Comparison of ENCODE assay signal across 16 cellular contexts in genomic region chr11:10927533-10927932, GRCh38.
DNase-seq lines count a peak whose midpoint lies in the region; ATAC-seq and TF ChIP-seq lines count a peak whose summit lies in the region.
"Had no signal": no experiment of that assay in that cellular context is flagged by ENCODE, and none has a peak within 500 bp of the region (broad histone marks: within the 10 kb centered on the region; RNA-seq: fewer than 3 reads in every experiment).

No MANE protein-coding gene starts in this region.

- in situ Hi-C loops in IMR-90 (cut with MboI; ENCODE audit: low sequenced_read_pairs) = no loop called here

- H2BK120ac ChIP-seq in IMR-90 (ENCODE audit: low read depth, low read length) = peak overlapping the region; percentile 63; the same call in 1 of the 2 replicates

- TF ChIP-seq POLR2A in IMR-90 (IDR thresholded peaks at IDR 0.05; ENCODE audit: low read depth, low read length) = no peak

- intact Hi-C loops in IMR-90 (cut with micrococcal nuclease) = no loop called here
- intact Hi-C loops in colonic mucosa (cut with DNase I) = no loop called here
- intact Hi-C loops in mucosa of descending colon (cut with DNase I, micrococcal nuclease) = loop anchor here in 1 of 2 donors (10.0 kb wide), 1 partner anchor 123 kb away; the partner anchor contains the start of gene EIF4G2

- H3K4ac ChIP-seq in IMR-90 (ENCODE audit: low read depth, low read length) = no peak overlapping the region

- peaks cover 14% of the 10 kb centered on the region for H3K4me1 ChIP-seq in IMR-90 (ENCODE audit: control insufficient read depth, insufficient read depth, low read length)
- no peaks in the 10 kb centered on the region for H3K4me1 ChIP-seq in colonic mucosa
- peaks cover 16% of the 10 kb centered on the region for H3K4me1 ChIP-seq in mucosa of descending colon (ENCODE audit: low read depth)
- peaks cover 4 to 46% (median 44%) of the 10 kb centered on the region in 5 donors for H3K4me1 ChIP-seq in subcutaneous abdominal adipose tissue (ENCODE audit: control insufficient read depth in 5 of 5, insufficient read depth in 5 of 5, low read length in 5 of 5)
- H3K4me1 ChIP-seq: foreskin keratinocyte had no signal

- H3K9me1 ChIP-seq in IMR-90 (ENCODE audit: insufficient read depth, low read length) = peaks cover 13% of the 10 kb centered on the region

- no peak overlapping the region for H2BK5ac ChIP-seq in IMR-90 (ENCODE audit: low read depth, low read length, poor library complexity, severe bottlenecking)

- DNase-seq in IMR-90 (no peak), colonic mucosa (peak; percentile 75), mucosa of descending colon (peak in 2 of 3 donors; percentile 30 to 72), GDM1 (lab: John Stamatoyannopoulos, UW) (no peak)
- no peak for DNase-seq in activated CD8-positive, alpha-beta T cell treated with anti-CD3 and anti-CD28 coated beads, Interleukin-2, amount 10 ng/mL, durations not matched to agents 7 days and 5 days
- DNase-seq in activated CD8-positive, alpha-beta memory T cell treated with anti-CD3 and anti-CD28 coated beads for 24 hours = no peak
- DNase-seq: activated CD4-positive, alpha-beta memory T cell treated with anti-CD3 and anti-CD28 coated beads, Interleukin-2, amount 10 ng/mL, durations not matched to agents 7 days and 5 days; amniotic stem cell; endodermal cell; NCI-H187; NCI-H510A treated with DMSO at 0.1 percent for 48 hours had no signal

- H3K56ac ChIP-seq in IMR-90 (ENCODE audit: extremely low read depth, insufficient read depth, low read length) = no peak overlapping the region

- no peak for TF ChIP-seq RAD21 in IMR-90 (IDR thresholded peaks at IDR 0.05; ENCODE audit: low read length)

- no peak for ATAC-seq in IMR-90 (ENCODE audit: low read depth)
- peak; percentile 70 for ATAC-seq in mucosa of descending colon
- no peak for ATAC-seq in activated CD8-positive, alpha-beta T cell treated with anti-CD3 and anti-CD28 coated beads, Interleukin-2, amount 10 ng/mL, durations not matched to agents 7 days and 5 days
- no peak for ATAC-seq in HG03280 (IDR thresholded peaks at IDR 0.05; ENCODE audit: unreplicated experiment)
- ATAC-seq: stimulated activated memory B cell treated with anti-CD40 and anti-IgM and Interleukin-4, amounts not matched to agents 10 μg/mL and 1 μg/mL and 100 μg/mL, for 72 hours had no signal

- peak overlapping the region; percentile 74 for H2AFZ ChIP-seq in IMR-90 (replicated peaks; ENCODE audit: low read length, poor library complexity)

- H3K4me3 ChIP-seq in IMR-90 (ENCODE audit: insufficient read depth, low read depth, low read length) (no peak overlapping the region), colonic mucosa (no peak overlapping the region), mucosa of descending colon (no peak overlapping the region), subcutaneous abdominal adipose tissue (ENCODE audit: low read depth in 1 of 5, low read length in 5 of 5) (peak overlapping the region in 1 of 5 donors; percentile 4)
- H3K4me3 ChIP-seq: smooth muscle cell had no signal

- POLR2A ChIA-PET in IMR-90 (lab: Charles Lee; ENCODE audit: unreplicated experiment) = no interaction called here
- POLR2A ChIA-PET in activated CD8-positive, alpha-beta T cell treated with anti-CD3 and anti-CD28 coated beads, Interleukin-2, amount 10 ng/mL, durations not matched to agents 7 days and 5 days (lab: Charles Lee) = no interaction called here

- no peaks in the 10 kb centered on the region for H3K9me3 Mint-ChIP-seq in activated CD8-positive, alpha-beta T cell treated with anti-CD3 and anti-CD28 coated beads, Interleukin-2, amount 10 ng/mL, durations not matched to agents 7 days and 5 days (ENCODE audit: insufficient read depth)
- H3K9me3 Mint-ChIP-seq: activated CD4-positive, alpha-beta memory T cell treated with anti-CD3 and anti-CD28 coated beads, Interleukin-2, amount 10 ng/mL, durations not matched to agents 7 days and 5 days; endodermal cell; stimulated activated memory B cell treated with anti-CD40 and anti-IgM and Interleukin-4, amounts not matched to agents 10 μg/mL and 1 μg/mL and 100 μg/mL, for 72 hours had no signal

- H3K27me3 Mint-ChIP-seq in activated CD8-positive, alpha-beta T cell treated with anti-CD3 and anti-CD28 coated beads, Interleukin-2, amount 10 ng/mL, durations not matched to agents 7 days and 5 days (ENCODE audit: low read depth) = peaks cover 33% of the 10 kb centered on the region

- H3K27ac ChIP-seq in IMR-90 (ENCODE audit: insufficient read depth, low read length) (no peak overlapping the region), colonic mucosa (peak overlapping the region; percentile 73), subcutaneous abdominal adipose tissue (ENCODE audit: low read depth, low read length) (peak overlapping the region; percentile 87)
- H3K27ac ChIP-seq: foreskin keratinocyte had no signal

- CTCF ChIA-PET in IMR-90 (lab: Yijun Ruan, JAX) = interaction anchor here (1.1 kb wide), 1 partner anchor 27 kb away, joined by 3 read pairs; no protein-coding TSS in a partner anchor
- CTCF ChIA-PET in activated CD8-positive, alpha-beta T cell treated with anti-CD3 and anti-CD28 coated beads, Interleukin-2, amount 10 ng/mL, durations not matched to agents 7 days and 5 days (lab: Charles Lee) = interaction anchor here (3.1 kb wide), 1 partner anchor 135 kb away, joined by 20 read pairs; no protein-coding TSS in a partner anchor

- H4K91ac ChIP-seq in IMR-90 (ENCODE audit: insufficient read depth, low read depth, low read length) = 0 out of 2 replicates have a peak overlapping the region, but pooled peaks have one; percentile 27

- H3K4me2 ChIP-seq in IMR-90 (ENCODE audit: low read depth, low read length) = no peak overlapping the region
- H3K4me2 ChIP-seq: smooth muscle cell had no signal

- H3K36me3 ChIP-seq in IMR-90 (ENCODE audit: control insufficient read depth, insufficient read depth, low read length) (no peaks in the 10 kb centered on the region), colonic mucosa (no peaks in the 10 kb centered on the region), mucosa of descending colon (ENCODE audit: low read depth) (no peaks in the 10 kb centered on the region), subcutaneous abdominal adipose tissue (ENCODE audit: control insufficient read depth in 5 of 5, insufficient read depth in 5 of 5, low read length in 5 of 5) (no peaks in the 10 kb centered on the region)

- H3K27me3 ChIP-seq in IMR-90 (ENCODE audit: control insufficient read depth, insufficient read depth, low read length) (no peaks in the 10 kb centered on the region), colonic mucosa (peaks cover 3% of the 10 kb centered on the region), subcutaneous abdominal adipose tissue (ENCODE audit: control insufficient read depth in 5 of 5, insufficient read depth in 4 of 5, low read length in 5 of 5) (no peaks in the 10 kb centered on the region)
- H3K27me3 ChIP-seq: foreskin keratinocyte had no signal

- no peaks in the 10 kb centered on the region for H4K20me1 ChIP-seq in IMR-90 (ENCODE audit: insufficient read depth, low read length)

- dilution Hi-C loops in IMR-90 (cut with HindIII; ENCODE audit: low sequenced_read_pairs, unreplicated experiment) = no loop called here

- H4K5ac ChIP-seq in IMR-90 (ENCODE audit: low read depth, low read length) = no peak overlapping the region

- TF ChIP-seq CTCF in IMR-90 (conservative IDR thresholded peaks at IDR 0.05; ENCODE audit: low read depth, low read length) = no peak
- no peak for TF ChIP-seq CTCF in colonic mucosa (IDR thresholded peaks at IDR 0.05)
- TF ChIP-seq CTCF in mucosa of descending colon (IDR thresholded peaks at IDR 0.05) = no peak

- H3K14ac ChIP-seq in IMR-90 (replicated peaks; ENCODE audit: low read depth, low read length) = peak overlapping the region; percentile 64

- H2AK9ac ChIP-seq in IMR-90 (replicated peaks; ENCODE audit: low read depth, low read length, poor library complexity) = no peak overlapping the region

- 0 out of 3 replicates have a peak overlapping the region, but pooled peaks have one; percentile 27 for H2BK15ac ChIP-seq in IMR-90 (ENCODE audit: low read depth, low read length)

- peak overlapping the region; percentile 39; the same call in 1 of the 2 replicates for H3K23ac ChIP-seq in IMR-90 (ENCODE audit: low read depth, low read length)

- peaks cover 2 to 13% of the 10 kb centered on the region in 2 experiments; a peak in 2 of 4 replicates for H3K79me1 ChIP-seq in IMR-90 (ENCODE audit: low read depth in 1 of 2, low read length in 2 of 2)

- H2BK20ac ChIP-seq in IMR-90 (ENCODE audit: low read depth, low read length) = peak overlapping the region; percentile 33; the same call in 1 of the 2 replicates

- H2AK5ac ChIP-seq in IMR-90 (ENCODE audit: low read depth, low read length) = no peak overlapping the region

- H3K9ac ChIP-seq in IMR-90 (ENCODE audit: low read depth, low read length) (no peak overlapping the region), colonic mucosa (ENCODE audit: low read depth in 2 of 2, low read length in 2 of 2) (peak overlapping the region in 1 of 2 donors; percentile 35), subcutaneous abdominal adipose tissue (ENCODE audit: low read length in 5 of 5) (peak overlapping the region in 3 of 5 donors; percentile 42 to 75 (median 51))

- no peaks in the 10 kb centered on the region for H3K36me3 Mint-ChIP-seq in activated CD8-positive, alpha-beta T cell treated with anti-CD3 and anti-CD28 coated beads, Interleukin-2, amount 10 ng/mL, durations not matched to agents 7 days and 5 days (ENCODE audit: low read depth)
- H3K36me3 Mint-ChIP-seq: stimulated activated memory B cell treated with anti-CD40 and anti-IgM and Interleukin-4, amounts not matched to agents 10 μg/mL and 1 μg/mL and 100 μg/mL, for 72 hours had no signal

- no TSS peak for BruUV-seq in IMR-90 (replicated peaks; lab: Mats Ljungman, UMichigan)

- no peak overlapping the region for H3K4me3 Mint-ChIP-seq in activated CD8-positive, alpha-beta T cell treated with anti-CD3 and anti-CD28 coated beads, Interleukin-2, amount 10 ng/mL, durations not matched to agents 7 days and 5 days
- H3K4me3 Mint-ChIP-seq: activated CD4-positive, alpha-beta memory T cell treated with anti-CD3 and anti-CD28 coated beads, Interleukin-2, amount 10 ng/mL, durations not matched to agents 7 days and 5 days; endodermal cell; stimulated activated memory B cell treated with anti-CD40 and anti-IgM and Interleukin-4, amounts not matched to agents 10 μg/mL and 1 μg/mL and 100 μg/mL, for 72 hours had no signal

- H3K9me3 ChIP-seq in IMR-90 (ENCODE audit: control insufficient read depth, insufficient read depth, low read length) (no peaks in the 10 kb centered on the region), colonic mucosa (no peaks in the 10 kb centered on the region), mucosa of descending colon (no peaks in the 10 kb centered on the region), subcutaneous abdominal adipose tissue (ENCODE audit: control insufficient read depth in 5 of 5, low read length in 5 of 5) (no peaks in the 10 kb centered on the region)

- no peak overlapping the region for H3K18ac ChIP-seq in IMR-90 (ENCODE audit: low read depth, low read length)

- no peak overlapping the region for H3K27ac Mint-ChIP-seq in activated CD8-positive, alpha-beta T cell treated with anti-CD3 and anti-CD28 coated beads, Interleukin-2, amount 10 ng/mL, durations not matched to agents 7 days and 5 days
- H3K27ac Mint-ChIP-seq: activated CD4-positive, alpha-beta memory T cell treated with anti-CD3 and anti-CD28 coated beads, Interleukin-2, amount 10 ng/mL, durations not matched to agents 7 days and 5 days; endodermal cell; stimulated activated memory B cell treated with anti-CD40 and anti-IgM and Interleukin-4, amounts not matched to agents 10 μg/mL and 1 μg/mL and 100 μg/mL, for 72 hours had no signal

- peaks cover 10% of the 10 kb centered on the region for H3K4me1 Mint-ChIP-seq in activated CD8-positive, alpha-beta T cell treated with anti-CD3 and anti-CD28 coated beads, Interleukin-2, amount 10 ng/mL, durations not matched to agents 7 days and 5 days (ENCODE audit: low read depth)
- H3K4me1 Mint-ChIP-seq: endodermal cell had no signal

- H4K8ac ChIP-seq in IMR-90 (ENCODE audit: low read depth in 2 of 2, low read length in 2 of 2) = peak overlapping the region in 1 of 2 experiments; percentile 20; a peak in 1 of 4 replicates

- WGBS in IMR-90 (ENCODE audit: extremely low coverage in 2 of 2, insufficient read length in 1 of 2), 2 experiments = no CpG with 5 or more reads among the region's 1 CpG

Comparison
In these comparisons a context has a peak if more than half of its experiments do, and no peak if none do; other contexts are left out.
1. DNase-seq: peak in colonic mucosa (single experiment) and mucosa of descending colon (2 of 3); none in IMR-90 (single experiment), activated CD8-positive, alpha-beta T cell treated with anti-CD3 and anti-CD28 coated beads, Interleukin-2, amount 10 ng/mL, durations not matched to agents 7 days and 5 days (single experiment), activated CD8-positive, alpha-beta memory T cell treated with anti-CD3 and anti-CD28 coated beads for 24 hours (single experiment) and GDM1 (single experiment).